11 cellular contexts compared by ENCODE assay signal in the genomic region with DNA sequence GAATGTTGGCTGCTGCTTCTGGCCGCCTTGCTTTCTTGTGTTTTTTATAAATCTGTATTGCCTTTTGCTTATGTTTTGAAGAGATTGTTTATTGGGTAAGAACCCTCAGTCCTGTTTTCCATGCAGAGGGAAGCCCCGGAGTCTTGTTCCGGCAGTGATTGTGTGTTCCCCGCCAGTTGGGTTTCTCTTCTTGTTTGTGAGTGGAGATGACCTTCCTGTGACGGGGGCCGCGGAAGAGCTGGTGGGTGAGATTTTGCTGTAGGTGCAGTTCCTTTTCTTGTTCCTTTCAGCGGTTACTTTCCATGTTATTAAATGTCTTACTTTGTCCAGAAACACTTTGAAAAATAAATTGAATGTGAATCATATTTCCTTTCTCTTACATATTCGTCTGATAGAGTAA. TPM values are rescaled to one million over a fixed set of nuclear protein-coding genes. Genes with fewer than 3 reads are reported as not detected.
DNase-seq lines count a peak whose midpoint lies in the region; ATAC-seq and TF ChIP-seq lines count a peak whose summit lies in the region.
"Had no signal": no experiment of that assay in that cellular context is flagged by ENCODE, and none has a peak within 500 bp of the region (broad histone marks: within the 10 kb centered on the region; RNA-seq: fewer than 3 reads in every experiment).

No MANE protein-coding gene starts in this region.

- H3K4me1 Mint-ChIP-seq in CD14-positive monocyte = peaks cover 80% of the 10 kb centered on the region
- H3K4me1 Mint-ChIP-seq in natural killer cell treated with Interleukin-12 subunit alpha and Interleukin-12 subunit beta and Interleukin-15 and Interleukin-18, amount 100 ng/mL, for 72 hours (ENCODE audit: low read depth in 2 of 2) = peaks cover 61% of the 10 kb centered on the region in 2 donors

- H3K4me3 ChIP-seq in coronary artery = peak overlapping the region; percentile 12
- no peak overlapping the region for H3K4me3 ChIP-seq in foreskin fibroblast (ENCODE audit: low read depth in 1 of 2, low read length in 2 of 2)

- DNase-seq in CD14-positive monocyte (ENCODE audit: low spot score) (peak; percentile 69), MV-4-11 (lab: John Stamatoyannopoulos, UW) (peak; percentile 42), coronary artery (ENCODE audit: low spot score) (no peak), foreskin fibroblast (no peak)
- DNase-seq in natural killer cell treated with Interleukin-12 subunit alpha and Interleukin-12 subunit beta and Interleukin-15 and Interleukin-18, amount 100 ng/mL, for 72 hours (ENCODE audit: low spot score) = peak; percentile 55
- no peak for DNase-seq in stimulated activated CD4-positive, alpha-beta T cell treated with anti-CD3 and anti-CD28 coated beads, Interleukin-4, amount 100 ng/mL, for 1 hour
- DNase-seq: foreskin keratinocyte, NCI-H1105, SK-N-SH had no signal

- intact Hi-C loops in CD14-positive monocyte (cut with micrococcal nuclease) = loop anchor here in 1 of 2 donors (5.0 kb wide), 1 partner anchor 33 kb away; a partner anchor contains a TSS

- H3K9me3 Mint-ChIP-seq in CD14-positive monocyte = peaks cover 0 to 2% (median 0%) of the 10 kb centered on the region in 7 donors
- H3K9me3 Mint-ChIP-seq in natural killer cell treated with Interleukin-12 subunit alpha and Interleukin-12 subunit beta and Interleukin-15 and Interleukin-18, amount 100 ng/mL, for 72 hours = no peaks in the 10 kb centered on the region

- ATAC-seq in natural killer cell treated with Interleukin-12 subunit alpha and Interleukin-12 subunit beta and Interleukin-15 and Interleukin-18, amount 100 ng/mL, for 72 hours = no peak
- no peak for ATAC-seq in GM18873 (IDR thresholded peaks at IDR 0.05; ENCODE audit: low FRiP score, unreplicated experiment)
- ATAC-seq in HG02938 (IDR thresholded peaks at IDR 0.05; ENCODE audit: unreplicated experiment) = no peak
- ATAC-seq: foreskin keratinocyte had no signal

- peaks cover 0 to 1% (median 0%) of the 10 kb centered on the region in 3 donors for H3K27me3 Mint-ChIP-seq in CD14-positive monocyte (ENCODE audit: low read depth in 3 of 3)
- no peaks in the 10 kb centered on the region for H3K27me3 Mint-ChIP-seq in natural killer cell treated with Interleukin-12 subunit alpha and Interleukin-12 subunit beta and Interleukin-15 and Interleukin-18, amount 100 ng/mL, for 72 hours

- peak overlapping the region; percentile 90 to 96 (median 95) for H3K27ac Mint-ChIP-seq in CD14-positive monocyte
- H3K27ac Mint-ChIP-seq in natural killer cell treated with Interleukin-12 subunit alpha and Interleukin-12 subunit beta and Interleukin-15 and Interleukin-18, amount 100 ng/mL, for 72 hours = peak overlapping the region; percentile 55 to 84

- H3K4me3 Mint-ChIP-seq in CD14-positive monocyte = peak overlapping the region; percentile 62 to 89
- peak overlapping the region; percentile 5 for H3K4me3 Mint-ChIP-seq in natural killer cell treated with Interleukin-12 subunit alpha and Interleukin-12 subunit beta and Interleukin-15 and Interleukin-18, amount 100 ng/mL, for 72 hours

- H3K36me3 Mint-ChIP-seq in CD14-positive monocyte = peaks cover 28 to 63% of the 10 kb centered on the region in 2 donors
- no peaks in the 10 kb centered on the region for H3K36me3 Mint-ChIP-seq in natural killer cell treated with Interleukin-12 subunit alpha and Interleukin-12 subunit beta and Interleukin-15 and Interleukin-18, amount 100 ng/mL, for 72 hours

- peak overlapping the region; percentile 6 to 83 for H3K27ac ChIP-seq in coronary artery
- H3K27ac ChIP-seq: foreskin keratinocyte had no signal

- TF ChIP-seq CTCF in CD14-positive monocyte (IDR thresholded peaks at IDR 0.05) (no peak), coronary artery (IDR thresholded peaks at IDR 0.05) (no peak), foreskin fibroblast (IDR thresholded peaks at IDR 0.05; ENCODE audit: low read depth, low read length) (no peak)

RNA-seq across cellular contexts. Expression of a gene that starts 8.3 kb away (rescaled TPM):
- 10 to 100 TPM; 25.9 to 29.5 TPM for polyA plus RNA-seq in CD14-positive monocyte
- total RNA-seq in natural killer cell treated with Interleukin-12 subunit alpha and Interleukin-12 subunit beta and Interleukin-15 and Interleukin-18, amount 100 ng/mL, for 72 hours = 10 to 100 TPM; 31.9 to 43.4 TPM

RNA-seq across cellular contexts. Expression of a gene that starts 32.7 kb away (rescaled TPM):
- 10 to 100 TPM; 22.4 to 24.5 TPM for polyA plus RNA-seq in CD14-positive monocyte
- total RNA-seq in natural killer cell treated with Interleukin-12 subunit alpha and Interleukin-12 subunit beta and Interleukin-15 and Interleukin-18, amount 100 ng/mL, for 72 hours = 10 to 100 TPM; 38.1 to 55.8 TPM

Comparison
In these comparisons a context has a peak if more than half of its experiments do, and no peak if none do; other contexts are left out.
1. DNase-seq: peak in CD14-positive monocyte (single experiment), MV-4-11 (single experiment) and natural killer cell treated with Interleukin-12 subunit alpha and Interleukin-12 subunit beta and Interleukin-15 and Interleukin-18, amount 100 ng/mL, for 72 hours (single experiment); none in coronary artery (single experiment), foreskin fibroblast (0 of 2) and stimulated activated CD4-positive, alpha-beta T cell treated with anti-CD3 and anti-CD28 coated beads, Interleukin-4, amount 100 ng/mL, for 1 hour (single experiment).